In genomic region chr6:18264338-18265098, GRCh38 we compare ENCODE assay signal across 8 cellular contexts. TPM values are rescaled to one million over a fixed set of nuclear protein-coding genes. Genes with fewer than 3 reads are reported as not detected.
DNase-seq lines count a peak whose midpoint lies in the region; ATAC-seq and TF ChIP-seq lines count a peak whose summit lies in the region.

DEK (minus strand) TSS chr6:18264530; CDS start chr6:18263987, 543 bp downstream.

- H3K36me3 Mint-ChIP-seq in IgD-negative memory B cell, result no peaks in the 10 kb centered on the region

- peak within 1 kb of the TSS; percentile 96 for H3K4me3 ChIP-seq in epithelial cell of proximal tubule (ENCODE audit: low read depth, low read length)

- ATAC-seq in GM21526 (IDR thresholded peaks at IDR 0.05; ENCODE audit: low FRiP score, unreplicated experiment), result peak; percentile 32

- peak within 1 kb of the TSS; percentile 93 to 98 (median 96) for H3K4me3 Mint-ChIP-seq in IgD-negative memory B cell

- DNase-seq in DMS 273 (lab: John Stamatoyannopoulos, UW; ENCODE audit: unreplicated experiment) (peak; percentile 96), OCI-M1 (lab: John Stamatoyannopoulos, UW) (peak; percentile 95), activated T-cell treated with anti-CD3 and anti-CD28 coated beads for 4 hours (peak; percentile 80), epithelial cell of proximal tubule (ENCODE audit: low read depth) (no peak), mucosa of gallbladder (ENCODE audit: low spot score) (peak; percentile 86)
- DNase-seq in stimulated activated CD8-positive, alpha-beta memory T cell treated with anti-CD3 and anti-CD28 coated beads, Interleukin-4, amount 100 ng/mL, for 24 hours (ENCODE audit: low read depth), result peak; percentile 76

- TF ChIP-seq CTCF in epithelial cell of proximal tubule (conservative IDR thresholded peaks at IDR 0.05; ENCODE audit: low read depth, low read length), result peak; percentile 51

- peak within 1 kb of the TSS; percentile 94 to 97 (median 96) for H3K27ac Mint-ChIP-seq in IgD-negative memory B cell

- H3K27me3 Mint-ChIP-seq in IgD-negative memory B cell, result no peaks in the 10 kb centered on the region

- H3K4me1 Mint-ChIP-seq in IgD-negative memory B cell, result peaks cover 34 to 46% (median 42%) of the 10 kb centered on the region in 3 donors

- no peaks in the 10 kb centered on the region for H3K9me3 Mint-ChIP-seq in IgD-negative memory B cell

RNA-seq across cellular contexts. Expression of gene DEK, which starts in this region (rescaled TPM):
- 83.3 TPM for polyA plus RNA-seq in IgD-negative memory B cell
- 197 and 207 TPM in 2 replicates for total RNA-seq in epithelial cell of proximal tubule
- total RNA-seq in mucosa of gallbladder, result 59.8 TPM
